Comparison of ENCODE assay signal across 22 cellular contexts in genomic region chr1:176767714-176768136, GRCh38.
"Had no signal": no experiment of that assay in that cellular context is flagged by ENCODE, and none has a peak within 500 bp of the region (broad histone marks: within the 10 kb centered on the region; RNA-seq: fewer than 3 reads in every experiment).

No MANE protein-coding gene starts in this region.

- H3K4me1 ChIP-seq: colonic mucosa, esophagus muscularis mucosa, gastrocnemius medialis, heart right ventricle, left ventricle myocardium inferior, lower lobe of right lung had no signal

- ATAC-seq: gastrocnemius medialis, heart right ventricle, left cardiac atrium, lower lobe of right lung, mucosa of descending colon had no signal

- DNase-seq: colonic mucosa; cortex of kidney; dorsolateral prefrontal cortex; effector CD4-positive, alpha-beta T cell; effector memory CD4-positive, alpha-beta T cell; foreskin fibroblast; foreskin melanocyte; gastrocnemius medialis; glutamatergic neuron; head of caudate nucleus; heart right ventricle; hippocampal formation; left cardiac atrium; left ventricle myocardium inferior; lower lobe of right lung; mesenchymal stem cell; mucosa of descending colon; naive B cell had no signal

- H3K36me3 ChIP-seq: colonic mucosa, esophagus muscularis mucosa, gastrocnemius medialis, heart right ventricle, left ventricle myocardium inferior, lower lobe of right lung had no signal

- H3K9me3 ChIP-seq: colonic mucosa, esophagus muscularis mucosa, gastrocnemius medialis, heart right ventricle, left ventricle myocardium inferior, lower lobe of right lung, mucosa of descending colon had no signal

- H3K27me3 ChIP-seq: colonic mucosa, dorsolateral prefrontal cortex, esophagus muscularis mucosa, gastrocnemius medialis, heart right ventricle had no signal

- H3K4me3 ChIP-seq: colonic mucosa, dorsolateral prefrontal cortex, esophagus muscularis mucosa, gastrocnemius medialis, heart right ventricle, left ventricle myocardium inferior, lower lobe of right lung, mucosa of descending colon had no signal

- FAIRE-seq: endothelial cell of umbilical vein, islet of Langerhans, keratinocyte had no signal

- H3K27ac ChIP-seq: colonic mucosa, dorsolateral prefrontal cortex, esophagus muscularis mucosa, gastrocnemius medialis, heart right ventricle, left ventricle myocardium inferior, lower lobe of right lung had no signal
